1 cellular context compared by ENCODE assay signal in the genomic region with DNA sequence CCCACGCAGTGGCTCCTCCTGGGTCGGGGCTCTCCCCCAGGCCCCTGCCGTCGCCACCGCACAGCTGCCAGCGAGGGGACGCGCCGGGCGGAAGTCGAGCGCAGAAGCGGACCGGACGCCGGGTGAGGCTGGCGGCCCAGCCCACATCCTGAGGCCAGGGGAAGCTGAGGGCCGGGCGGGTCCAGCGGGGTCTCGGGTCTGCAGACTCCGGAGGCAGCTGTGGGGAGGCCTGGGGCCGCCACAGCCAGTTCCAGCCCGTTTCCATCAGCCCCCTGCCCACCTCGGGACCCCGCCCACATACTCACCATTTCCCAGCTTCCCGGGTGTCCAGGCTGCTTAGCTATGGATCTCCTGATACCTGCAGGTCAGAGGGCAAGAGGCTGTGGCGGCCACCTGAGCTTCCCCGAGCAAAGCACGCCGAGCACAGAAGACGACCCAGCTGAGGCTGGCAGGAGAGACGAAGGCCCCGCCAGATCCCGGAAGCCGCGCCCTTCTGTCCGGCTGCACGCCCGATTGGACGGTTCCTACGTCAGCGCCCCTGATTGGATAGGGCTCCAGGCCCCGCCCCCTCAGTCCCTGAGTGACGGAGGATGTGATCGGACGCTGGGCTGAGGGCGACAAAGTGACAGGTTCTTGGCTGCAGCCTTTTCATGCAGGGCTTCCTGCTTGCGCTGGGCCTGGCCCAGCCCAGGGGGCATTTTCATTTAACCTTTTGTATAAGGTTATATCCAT.
TF ChIP-seq lines count a peak whose summit lies in the region.

No MANE protein-coding gene starts in this region.

TF ChIP-seq in K562, 482 proteins besides CTCF, POLR2A, EP300 and RAD21 (continued from another document and continues in another):
- TF ChIP-seq, protein P1, sequence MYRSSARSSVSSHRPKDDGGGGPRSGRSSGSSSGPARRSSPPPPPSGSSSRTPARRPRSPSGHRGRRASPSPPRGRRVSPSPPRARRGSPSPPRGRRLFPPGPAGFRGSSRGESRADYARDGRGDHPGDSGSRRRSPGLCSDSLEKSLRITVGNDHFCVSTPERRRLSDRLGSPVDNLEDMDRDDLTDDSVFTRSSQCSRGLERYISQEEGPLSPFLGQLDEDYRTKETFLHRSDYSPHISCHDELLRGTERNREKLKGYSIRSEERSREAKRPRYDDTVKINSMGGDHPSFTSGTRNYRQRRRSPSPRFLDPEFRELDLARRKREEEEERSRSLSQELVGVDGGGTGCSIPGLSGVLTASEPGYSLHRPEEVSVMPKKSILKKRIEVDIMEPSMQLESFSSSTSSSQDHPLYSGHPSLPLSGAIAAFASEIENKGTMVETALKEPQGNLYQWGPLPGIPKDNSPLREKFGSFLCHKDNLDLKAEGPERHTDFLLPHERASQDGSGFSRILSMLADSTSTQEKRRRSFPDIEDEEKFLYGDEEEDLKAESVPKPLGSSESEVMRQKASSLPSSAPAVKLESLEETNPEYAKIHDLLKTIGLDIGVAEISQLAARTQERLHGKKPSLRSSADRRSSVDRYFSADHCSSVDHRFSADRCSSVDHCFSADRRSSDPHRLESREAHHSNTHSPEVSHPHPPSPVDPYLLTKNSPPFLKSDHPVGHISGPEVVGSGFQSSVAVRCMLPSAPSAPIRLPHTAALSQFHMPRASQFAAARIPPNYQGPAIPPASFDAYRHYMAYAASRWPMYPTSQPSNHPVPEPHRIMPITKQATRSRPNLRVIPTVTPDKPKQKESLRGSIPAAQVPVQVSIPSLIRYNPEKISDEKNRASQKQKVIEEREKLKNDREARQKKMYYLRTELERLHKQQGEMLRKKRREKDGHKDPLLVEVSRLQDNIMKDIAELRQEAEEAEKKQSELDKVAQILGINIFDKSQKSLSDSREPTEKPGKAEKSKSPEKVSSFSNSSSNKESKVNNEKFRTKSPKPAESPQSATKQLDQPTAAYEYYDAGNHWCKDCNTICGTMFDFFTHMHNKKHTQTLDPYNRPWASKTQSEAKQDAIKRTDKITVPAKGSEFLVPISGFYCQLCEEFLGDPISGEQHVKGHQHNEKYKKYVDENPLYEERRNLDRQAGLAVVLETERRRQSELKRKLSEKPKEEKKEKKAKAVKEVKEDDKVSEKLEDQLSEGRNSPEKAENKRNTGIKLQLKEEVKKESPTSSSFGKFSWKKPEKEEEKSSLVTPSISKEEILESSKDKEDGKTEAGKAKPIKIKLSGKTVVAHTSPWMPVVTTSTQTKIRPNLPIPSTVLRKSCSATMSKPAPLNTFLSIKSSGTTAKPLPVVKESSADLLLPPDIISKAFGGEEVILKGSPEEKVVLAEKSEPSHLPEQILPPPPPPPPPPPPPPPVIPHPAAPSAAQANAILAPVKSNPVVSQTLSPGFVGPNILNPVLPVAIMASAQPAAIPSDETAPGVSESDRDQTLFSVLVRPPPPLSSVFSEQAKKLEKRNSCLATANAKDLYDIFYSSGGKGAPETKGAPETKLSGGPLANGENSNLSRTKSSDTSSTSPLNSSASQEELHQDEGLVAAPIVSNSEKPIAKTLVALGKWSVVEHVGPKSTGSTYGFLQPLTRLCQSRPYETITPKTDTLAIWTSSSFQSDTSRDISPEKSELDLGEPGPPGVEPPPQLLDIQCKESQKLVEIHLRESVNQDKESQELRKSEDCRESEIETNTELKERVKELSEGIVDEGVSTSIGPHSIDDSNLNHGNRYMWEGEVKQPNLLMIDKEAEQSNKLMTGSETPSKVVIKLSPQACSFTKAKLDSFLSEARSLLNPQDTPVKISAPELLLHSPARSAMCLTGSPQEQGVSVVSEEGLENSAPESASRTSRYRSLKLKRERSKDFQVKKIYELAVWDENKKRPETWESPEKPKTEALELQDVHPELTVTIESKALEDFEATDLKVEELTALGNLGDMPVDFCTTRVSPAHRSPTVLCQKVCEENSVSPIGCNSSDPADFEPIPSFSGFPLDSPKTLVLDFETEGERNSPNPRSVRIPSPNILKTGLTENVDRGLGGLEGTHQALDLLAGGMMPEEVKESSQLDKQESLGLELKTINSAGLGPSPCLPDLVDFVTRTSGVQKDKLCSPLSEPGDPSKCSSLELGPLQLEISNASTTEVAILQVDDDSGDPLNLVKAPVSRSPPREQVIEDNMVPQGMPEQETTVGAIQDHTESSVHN (IDR thresholded peaks at IDR 0.05; ENCODE audit: borderline replicate concordance in 1 of 2, low read depth in 1 of 2) = no peak
- TF ChIP-seq, protein P2, sequence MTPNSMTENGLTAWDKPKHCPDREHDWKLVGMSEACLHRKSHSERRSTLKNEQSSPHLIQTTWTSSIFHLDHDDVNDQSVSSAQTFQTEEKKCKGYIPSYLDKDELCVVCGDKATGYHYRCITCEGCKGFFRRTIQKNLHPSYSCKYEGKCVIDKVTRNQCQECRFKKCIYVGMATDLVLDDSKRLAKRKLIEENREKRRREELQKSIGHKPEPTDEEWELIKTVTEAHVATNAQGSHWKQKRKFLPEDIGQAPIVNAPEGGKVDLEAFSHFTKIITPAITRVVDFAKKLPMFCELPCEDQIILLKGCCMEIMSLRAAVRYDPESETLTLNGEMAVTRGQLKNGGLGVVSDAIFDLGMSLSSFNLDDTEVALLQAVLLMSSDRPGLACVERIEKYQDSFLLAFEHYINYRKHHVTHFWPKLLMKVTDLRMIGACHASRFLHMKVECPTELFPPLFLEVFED (CRISPR knock-in tag; conservative IDR thresholded peaks at IDR 0.05) = peak; percentile 73; the same call in 1 of the 2 replicates
- peak; percentile 38; the same call in 1 of the 2 replicates for TF ChIP-seq ZNF12 (CRISPR knock-in tag; IDR thresholded peaks at IDR 0.05)
- TF ChIP-seq, protein P3, sequence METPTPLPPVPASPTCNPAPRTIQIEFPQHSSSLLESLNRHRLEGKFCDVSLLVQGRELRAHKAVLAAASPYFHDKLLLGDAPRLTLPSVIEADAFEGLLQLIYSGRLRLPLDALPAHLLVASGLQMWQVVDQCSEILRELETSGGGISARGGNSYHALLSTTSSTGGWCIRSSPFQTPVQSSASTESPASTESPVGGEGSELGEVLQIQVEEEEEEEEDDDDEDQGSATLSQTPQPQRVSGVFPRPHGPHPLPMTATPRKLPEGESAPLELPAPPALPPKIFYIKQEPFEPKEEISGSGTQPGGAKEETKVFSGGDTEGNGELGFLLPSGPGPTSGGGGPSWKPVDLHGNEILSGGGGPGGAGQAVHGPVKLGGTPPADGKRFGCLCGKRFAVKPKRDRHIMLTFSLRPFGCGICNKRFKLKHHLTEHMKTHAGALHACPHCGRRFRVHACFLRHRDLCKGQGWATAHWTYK (CRISPR knock-in tag; IDR thresholded peaks at IDR 0.05) = peak; percentile 71; the same call in 1 of the 2 replicates
- no peak for TF ChIP-seq SNRNP70 (optimal IDR thresholded peaks at IDR 0.05; ENCODE audit: low read depth, low read length)
- TF ChIP-seq, protein P4, sequence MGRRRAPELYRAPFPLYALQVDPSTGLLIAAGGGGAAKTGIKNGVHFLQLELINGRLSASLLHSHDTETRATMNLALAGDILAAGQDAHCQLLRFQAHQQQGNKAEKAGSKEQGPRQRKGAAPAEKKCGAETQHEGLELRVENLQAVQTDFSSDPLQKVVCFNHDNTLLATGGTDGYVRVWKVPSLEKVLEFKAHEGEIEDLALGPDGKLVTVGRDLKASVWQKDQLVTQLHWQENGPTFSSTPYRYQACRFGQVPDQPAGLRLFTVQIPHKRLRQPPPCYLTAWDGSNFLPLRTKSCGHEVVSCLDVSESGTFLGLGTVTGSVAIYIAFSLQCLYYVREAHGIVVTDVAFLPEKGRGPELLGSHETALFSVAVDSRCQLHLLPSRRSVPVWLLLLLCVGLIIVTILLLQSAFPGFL (CRISPR knock-in tag; IDR thresholded peaks at IDR 0.05) = no peak
- TF ChIP-seq GATAD2A (IDR thresholded peaks at IDR 0.05) = no peak
- peak; percentile 89 for TF ChIP-seq NFYB (IDR thresholded peaks at IDR 0.05; ENCODE audit: extremely low read depth, insufficient read length)
- peak; percentile 32 for TF ChIP-seq HMGN3 (IDR thresholded peaks at IDR 0.05; ENCODE audit: borderline replicate concordance, extremely low read depth, insufficient read length, low read depth, low read length)
- TF ChIP-seq MAZ (CRISPR knock-in tag; conservative IDR thresholded peaks at IDR 0.05 in 1 of 2, IDR thresholded peaks at IDR 0.05 in 1 of 2) = peak; percentile 76 to 79; a peak in 3 of 4 replicates
- TF ChIP-seq CHD2 (IDR thresholded peaks at IDR 0.05; ENCODE audit: low read depth, low read length) = peak; percentile 67
- TF ChIP-seq SIN3A (IDR thresholded peaks at IDR 0.05; ENCODE audit: borderline replicate concordance in 2 of 2, control insufficient read depth in 1 of 2, low read depth in 2 of 2, low read length in 2 of 2) = peak; percentile 94 to 96; a peak in 3 of 4 replicates
- no peak for TF ChIP-seq CHD4 (IDR thresholded peaks at IDR 0.05; ENCODE audit: insufficient read depth, insufficient replicate concordance, low read depth, low read length, poor library complexity, severe bottlenecking)
- TF ChIP-seq POU5F1 (IDR thresholded peaks at IDR 0.05; ENCODE audit: borderline replicate concordance, low read depth, low read length, partially characterized antibody) = no peak
- no peak for TF ChIP-seq SRSF9 (IDR thresholded peaks at IDR 0.05; ENCODE audit: borderline replicate concordance, low read depth, low read length)
- TF ChIP-seq TEAD1 (CRISPR knock-in tag; IDR thresholded peaks at IDR 0.05) = peak; percentile 13 to 64; a peak in 1 of 4 replicates
- TF ChIP-seq SMAD1 (IDR thresholded peaks at IDR 0.05; ENCODE audit: low read depth, low read length, partially characterized antibody) = peak; percentile 65
- peak; percentile 28 for TF ChIP-seq EGR1 (conservative IDR thresholded peaks at IDR 0.05)
- TF ChIP-seq MTA3 (IDR thresholded peaks at IDR 0.05; ENCODE audit: borderline replicate concordance) = peak; percentile 75; the same call in 1 of the 2 replicates
- TF ChIP-seq NRF1 (conservative IDR thresholded peaks at IDR 0.05 in 1 of 2, IDR thresholded peaks at IDR 0.05 in 1 of 2) = peak; percentile 46 to 54; a peak in 2 of 4 replicates
- TF ChIP-seq, protein P5, sequence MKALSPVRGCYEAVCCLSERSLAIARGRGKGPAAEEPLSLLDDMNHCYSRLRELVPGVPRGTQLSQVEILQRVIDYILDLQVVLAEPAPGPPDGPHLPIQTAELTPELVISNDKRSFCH (CRISPR knock-in tag; IDR thresholded peaks at IDR 0.05) = no peak
- TF ChIP-seq, protein P5 (tag; IDR thresholded peaks at IDR 0.05) = 0 out of 2 replicates have a peak, but pooled peaks have one; percentile 30
- TF ChIP-seq ELF2 (CRISPR knock-in tag; IDR thresholded peaks at IDR 0.05) = 0 out of 2 replicates have a peak, but pooled peaks have one; percentile 77
- TF ChIP-seq, protein P6, sequence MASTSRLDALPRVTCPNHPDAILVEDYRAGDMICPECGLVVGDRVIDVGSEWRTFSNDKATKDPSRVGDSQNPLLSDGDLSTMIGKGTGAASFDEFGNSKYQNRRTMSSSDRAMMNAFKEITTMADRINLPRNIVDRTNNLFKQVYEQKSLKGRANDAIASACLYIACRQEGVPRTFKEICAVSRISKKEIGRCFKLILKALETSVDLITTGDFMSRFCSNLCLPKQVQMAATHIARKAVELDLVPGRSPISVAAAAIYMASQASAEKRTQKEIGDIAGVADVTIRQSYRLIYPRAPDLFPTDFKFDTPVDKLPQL (IDR thresholded peaks at IDR 0.05; ENCODE audit: extremely low read depth, insufficient read length) = no peak
- peak; percentile 90 for TF ChIP-seq POLR2H (tag; IDR thresholded peaks at IDR 0.05; ENCODE audit: low read depth)
- TF ChIP-seq, protein P7, sequence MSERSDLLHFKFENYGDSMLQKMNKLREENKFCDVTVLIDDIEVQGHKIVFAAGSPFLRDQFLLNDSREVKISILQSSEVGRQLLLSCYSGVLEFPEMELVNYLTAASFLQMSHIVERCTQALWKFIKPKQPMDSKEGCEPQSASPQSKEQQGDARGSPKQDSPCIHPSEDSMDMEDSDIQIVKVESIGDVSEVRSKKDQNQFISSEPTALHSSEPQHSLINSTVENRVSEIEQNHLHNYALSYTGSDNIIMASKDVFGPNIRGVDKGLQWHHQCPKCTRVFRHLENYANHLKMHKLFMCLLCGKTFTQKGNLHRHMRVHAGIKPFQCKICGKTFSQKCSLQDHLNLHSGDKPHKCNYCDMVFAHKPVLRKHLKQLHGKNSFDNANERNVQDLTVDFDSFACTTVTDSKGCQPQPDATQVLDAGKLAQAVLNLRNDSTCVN (CRISPR knock-in tag; IDR thresholded peaks at IDR 0.05) = peak; percentile 32; the same call in 1 of the 2 replicates
- TF ChIP-seq, protein P8, sequence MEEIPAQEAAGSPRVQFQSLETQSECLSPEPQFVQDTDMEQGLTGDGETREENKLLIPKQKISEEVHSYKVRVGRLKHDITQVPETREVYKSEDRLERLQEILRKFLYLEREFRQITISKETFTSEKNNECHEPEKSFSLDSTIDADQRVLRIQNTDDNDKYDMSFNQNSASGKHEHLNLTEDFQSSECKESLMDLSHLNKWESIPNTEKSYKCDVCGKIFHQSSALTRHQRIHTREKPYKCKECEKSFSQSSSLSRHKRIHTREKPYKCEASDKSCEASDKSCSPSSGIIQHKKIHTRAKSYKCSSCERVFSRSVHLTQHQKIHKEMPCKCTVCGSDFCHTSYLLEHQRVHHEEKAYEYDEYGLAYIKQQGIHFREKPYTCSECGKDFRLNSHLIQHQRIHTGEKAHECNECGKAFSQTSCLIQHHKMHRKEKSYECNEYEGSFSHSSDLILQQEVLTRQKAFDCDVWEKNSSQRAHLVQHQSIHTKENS (CRISPR knock-in tag; IDR thresholded peaks at IDR 0.05) = no peak
- TF ChIP-seq ZFX (CRISPR knock-in tag; IDR thresholded peaks at IDR 0.05) = peak; percentile 97
- TF ChIP-seq FOXM1 (IDR thresholded peaks at IDR 0.05; ENCODE audit: low read depth) = no peak
- TF ChIP-seq FOXM1 (CRISPR knock-in tag; IDR thresholded peaks at IDR 0.05; ENCODE audit: low read depth) = no peak
- peak; percentile 45 for TF ChIP-seq HNRNPLL (IDR thresholded peaks at IDR 0.05; ENCODE audit: low read depth, low read length, poor library complexity, severe bottlenecking)
- peak; percentile 13; the same call in 1 of the 2 replicates for TF ChIP-seq TEAD4 (IDR thresholded peaks at IDR 0.05; ENCODE audit: low read length)
- no peak for TF ChIP-seq TEAD4 (CRISPR knock-in tag; IDR thresholded peaks at IDR 0.05; ENCODE audit: borderline replicate concordance)
- no peak for TF ChIP-seq ZNF217 (CRISPR knock-in tag; IDR thresholded peaks at IDR 0.05)
- TF ChIP-seq ETV6 (IDR thresholded peaks at IDR 0.05; ENCODE audit: borderline replicate concordance in 1 of 2, low read depth in 2 of 2, low read length in 1 of 2) = no peak
- peak; percentile 85; the same call in 1 of the 2 replicates for TF ChIP-seq ETV6 (CRISPR knock-in tag; IDR thresholded peaks at IDR 0.05; ENCODE audit: borderline replicate concordance)
- peak; percentile 96 for TF ChIP-seq ELF1 (tag; IDR thresholded peaks at IDR 0.05)
- TF ChIP-seq, protein P9, sequence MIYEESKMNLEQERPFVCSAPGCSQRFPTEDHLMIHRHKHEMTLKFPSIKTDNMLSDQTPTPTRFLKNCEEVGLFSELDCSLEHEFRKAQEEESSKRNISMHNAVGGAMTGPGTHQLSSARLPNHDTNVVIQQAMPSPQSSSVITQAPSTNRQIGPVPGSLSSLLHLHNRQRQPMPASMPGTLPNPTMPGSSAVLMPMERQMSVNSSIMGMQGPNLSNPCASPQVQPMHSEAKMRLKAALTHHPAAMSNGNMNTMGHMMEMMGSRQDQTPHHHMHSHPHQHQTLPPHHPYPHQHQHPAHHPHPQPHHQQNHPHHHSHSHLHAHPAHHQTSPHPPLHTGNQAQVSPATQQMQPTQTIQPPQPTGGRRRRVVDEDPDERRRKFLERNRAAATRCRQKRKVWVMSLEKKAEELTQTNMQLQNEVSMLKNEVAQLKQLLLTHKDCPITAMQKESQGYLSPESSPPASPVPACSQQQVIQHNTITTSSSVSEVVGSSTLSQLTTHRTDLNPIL (CRISPR knock-in tag; IDR thresholded peaks at IDR 0.05) = no peak
- TF ChIP-seq GTF2E2 (tag; IDR thresholded peaks at IDR 0.05) = peak; percentile 65; the same call in 1 of the 2 replicates
- peak in 1 of 2 experiments; percentile 32; a peak in 1 of 3 replicates for TF ChIP-seq CBX3 (IDR thresholded peaks at IDR 0.05; ENCODE audit: borderline replicate concordance in 1 of 2, low read length in 2 of 2)
